Comparison of ENCODE assay signal across 1 cellular context in the genomic region with DNA sequence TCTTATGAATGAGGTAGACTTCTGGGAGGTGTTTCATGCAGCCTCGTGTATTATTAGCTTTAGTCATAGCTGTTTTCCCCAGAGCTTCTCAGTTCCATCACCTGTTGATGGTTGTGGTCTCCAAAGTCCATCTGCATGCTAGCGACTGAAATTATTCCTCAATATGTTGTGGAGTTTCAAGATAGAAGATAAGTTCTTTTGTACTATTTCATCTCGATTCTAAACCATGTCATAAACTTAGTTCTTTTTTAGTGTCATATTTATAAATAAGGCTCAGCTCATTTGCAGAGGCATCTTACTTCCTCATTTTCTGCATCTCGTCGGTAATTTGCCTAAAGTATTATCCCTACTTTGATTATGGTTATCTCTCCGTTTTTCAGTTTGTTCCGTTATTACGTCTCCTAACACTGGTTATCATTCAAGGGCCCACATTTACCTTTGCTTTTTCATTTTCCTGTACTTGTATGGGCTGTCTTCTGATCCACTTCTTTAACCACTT.
TF ChIP-seq lines count a peak whose summit lies in the region.

No MANE protein-coding gene starts in this region.

TF ChIP-seq in GM12878, 131 proteins besides CTCF, POLR2A, EP300 and RAD21 (continued from another document and continues in another):
- TF ChIP-seq, protein P1, sequence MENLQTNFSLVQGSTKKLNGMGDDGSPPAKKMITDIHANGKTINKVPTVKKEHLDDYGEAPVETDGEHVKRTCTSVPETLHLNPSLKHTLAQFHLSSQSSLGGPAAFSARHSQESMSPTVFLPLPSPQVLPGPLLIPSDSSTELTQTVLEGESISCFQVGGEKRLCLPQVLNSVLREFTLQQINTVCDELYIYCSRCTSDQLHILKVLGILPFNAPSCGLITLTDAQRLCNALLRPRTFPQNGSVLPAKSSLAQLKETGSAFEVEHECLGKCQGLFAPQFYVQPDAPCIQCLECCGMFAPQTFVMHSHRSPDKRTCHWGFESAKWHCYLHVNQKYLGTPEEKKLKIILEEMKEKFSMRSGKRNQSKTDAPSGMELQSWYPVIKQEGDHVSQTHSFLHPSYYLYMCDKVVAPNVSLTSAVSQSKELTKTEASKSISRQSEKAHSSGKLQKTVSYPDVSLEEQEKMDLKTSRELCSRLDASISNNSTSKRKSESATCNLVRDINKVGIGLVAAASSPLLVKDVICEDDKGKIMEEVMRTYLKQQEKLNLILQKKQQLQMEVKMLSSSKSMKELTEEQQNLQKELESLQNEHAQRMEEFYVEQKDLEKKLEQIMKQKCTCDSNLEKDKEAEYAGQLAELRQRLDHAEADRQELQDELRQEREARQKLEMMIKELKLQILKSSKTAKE (IDR thresholded peaks at IDR 0.05; ENCODE audit: low read depth, poor library complexity, severe bottlenecking), result peak; percentile 59
- TF ChIP-seq, protein P2, sequence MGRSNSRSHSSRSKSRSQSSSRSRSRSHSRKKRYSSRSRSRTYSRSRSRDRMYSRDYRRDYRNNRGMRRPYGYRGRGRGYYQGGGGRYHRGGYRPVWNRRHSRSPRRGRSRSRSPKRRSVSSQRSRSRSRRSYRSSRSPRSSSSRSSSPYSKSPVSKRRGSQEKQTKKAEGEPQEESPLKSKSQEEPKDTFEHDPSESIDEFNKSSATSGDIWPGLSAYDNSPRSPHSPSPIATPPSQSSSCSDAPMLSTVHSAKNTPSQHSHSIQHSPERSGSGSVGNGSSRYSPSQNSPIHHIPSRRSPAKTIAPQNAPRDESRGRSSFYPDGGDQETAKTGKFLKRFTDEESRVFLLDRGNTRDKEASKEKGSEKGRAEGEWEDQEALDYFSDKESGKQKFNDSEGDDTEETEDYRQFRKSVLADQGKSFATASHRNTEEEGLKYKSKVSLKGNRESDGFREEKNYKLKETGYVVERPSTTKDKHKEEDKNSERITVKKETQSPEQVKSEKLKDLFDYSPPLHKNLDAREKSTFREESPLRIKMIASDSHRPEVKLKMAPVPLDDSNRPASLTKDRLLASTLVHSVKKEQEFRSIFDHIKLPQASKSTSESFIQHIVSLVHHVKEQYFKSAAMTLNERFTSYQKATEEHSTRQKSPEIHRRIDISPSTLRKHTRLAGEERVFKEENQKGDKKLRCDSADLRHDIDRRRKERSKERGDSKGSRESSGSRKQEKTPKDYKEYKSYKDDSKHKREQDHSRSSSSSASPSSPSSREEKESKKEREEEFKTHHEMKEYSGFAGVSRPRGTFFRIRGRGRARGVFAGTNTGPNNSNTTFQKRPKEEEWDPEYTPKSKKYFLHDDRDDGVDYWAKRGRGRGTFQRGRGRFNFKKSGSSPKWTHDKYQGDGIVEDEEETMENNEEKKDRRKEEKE (IDR thresholded peaks at IDR 0.05), result no peak
- TF ChIP-seq FOXM1 (IDR thresholded peaks at IDR 0.05; ENCODE audit: low read depth, low read length) (peak; percentile 92), STAT1 (conservative IDR thresholded peaks at IDR 0.05) (no peak), YBX1 (IDR thresholded peaks at IDR 0.05) (no peak), LARP7 (IDR thresholded peaks at IDR 0.05) (no peak), RUNX3 (IDR thresholded peaks at IDR 0.05; ENCODE audit: low read length) (peak; percentile 92), CEBPZ (IDR thresholded peaks at IDR 0.05; ENCODE audit: low read depth, low read length) (no peak), PML (IDR thresholded peaks at IDR 0.05; ENCODE audit: low read length) (0 out of 2 replicates have a peak, but pooled peaks have one; percentile 65), ZBTB11 (CRISPR knock-in tag; IDR thresholded peaks at IDR 0.05) (no peak), CUX1 (IDR thresholded peaks at IDR 0.05; ENCODE audit: insufficient replicate concordance, low read depth, low read length) (no peak), POU2F2 (IDR thresholded peaks at IDR 0.05; ENCODE audit: borderline replicate concordance, low read depth, low read length) (peak; percentile 58; the same call in 1 of the 3 replicates), CBFB (IDR thresholded peaks at IDR 0.05; ENCODE audit: low read depth) (peak; percentile 74; the same call in 1 of the 2 replicates), MEF2A (IDR thresholded peaks at IDR 0.05; ENCODE audit: insufficient read depth, low read depth, low read length) (peak; percentile 77), BRCA1 (IDR thresholded peaks at IDR 0.05; ENCODE audit: low read depth, low read length) (no peak), FOXK2 (IDR thresholded peaks at IDR 0.05) (no peak), GABPA (IDR thresholded peaks at IDR 0.05; ENCODE audit: low read depth) (peak; percentile 50; the same call in 1 of the 2 replicates), MEF2B (IDR thresholded peaks at IDR 0.05; ENCODE audit: partially characterized antibody, poor library complexity, severe bottlenecking) (peak; percentile 73), IRF4 (IDR thresholded peaks at IDR 0.05; ENCODE audit: low read depth, low read length) (0 out of 2 replicates have a peak, but pooled peaks have one; percentile 23), KAT2A (conservative IDR thresholded peaks at IDR 0.05; ENCODE audit: control insufficient read depth, low read depth, low read length) (no peak), IKZF2 (IDR thresholded peaks at IDR 0.05) (peak; percentile 55 to 62; a peak in 3 of 4 replicates), BHLHE40 (IDR thresholded peaks at IDR 0.05; ENCODE audit: borderline replicate concordance in 1 of 2, low read depth in 2 of 2, low read length in 1 of 2) (no peak), IKZF1 (conservative IDR thresholded peaks at IDR 0.05) (peak; percentile 60), CREB1 (IDR thresholded peaks at IDR 0.05; ENCODE audit: low read depth) (peak; percentile 58; the same call in 1 of the 2 replicates), NR2F1 (conservative IDR thresholded peaks at IDR 0.05) (no peak), CHD2 (IDR thresholded peaks at IDR 0.05; ENCODE audit: borderline replicate concordance, low read depth, low read length) (no peak), SREBF1 (IDR thresholded peaks at IDR 0.05; ENCODE audit: low read length) (peak; percentile 43; the same call in 1 of the 2 replicates)
- TF ChIP-seq, protein P3, sequence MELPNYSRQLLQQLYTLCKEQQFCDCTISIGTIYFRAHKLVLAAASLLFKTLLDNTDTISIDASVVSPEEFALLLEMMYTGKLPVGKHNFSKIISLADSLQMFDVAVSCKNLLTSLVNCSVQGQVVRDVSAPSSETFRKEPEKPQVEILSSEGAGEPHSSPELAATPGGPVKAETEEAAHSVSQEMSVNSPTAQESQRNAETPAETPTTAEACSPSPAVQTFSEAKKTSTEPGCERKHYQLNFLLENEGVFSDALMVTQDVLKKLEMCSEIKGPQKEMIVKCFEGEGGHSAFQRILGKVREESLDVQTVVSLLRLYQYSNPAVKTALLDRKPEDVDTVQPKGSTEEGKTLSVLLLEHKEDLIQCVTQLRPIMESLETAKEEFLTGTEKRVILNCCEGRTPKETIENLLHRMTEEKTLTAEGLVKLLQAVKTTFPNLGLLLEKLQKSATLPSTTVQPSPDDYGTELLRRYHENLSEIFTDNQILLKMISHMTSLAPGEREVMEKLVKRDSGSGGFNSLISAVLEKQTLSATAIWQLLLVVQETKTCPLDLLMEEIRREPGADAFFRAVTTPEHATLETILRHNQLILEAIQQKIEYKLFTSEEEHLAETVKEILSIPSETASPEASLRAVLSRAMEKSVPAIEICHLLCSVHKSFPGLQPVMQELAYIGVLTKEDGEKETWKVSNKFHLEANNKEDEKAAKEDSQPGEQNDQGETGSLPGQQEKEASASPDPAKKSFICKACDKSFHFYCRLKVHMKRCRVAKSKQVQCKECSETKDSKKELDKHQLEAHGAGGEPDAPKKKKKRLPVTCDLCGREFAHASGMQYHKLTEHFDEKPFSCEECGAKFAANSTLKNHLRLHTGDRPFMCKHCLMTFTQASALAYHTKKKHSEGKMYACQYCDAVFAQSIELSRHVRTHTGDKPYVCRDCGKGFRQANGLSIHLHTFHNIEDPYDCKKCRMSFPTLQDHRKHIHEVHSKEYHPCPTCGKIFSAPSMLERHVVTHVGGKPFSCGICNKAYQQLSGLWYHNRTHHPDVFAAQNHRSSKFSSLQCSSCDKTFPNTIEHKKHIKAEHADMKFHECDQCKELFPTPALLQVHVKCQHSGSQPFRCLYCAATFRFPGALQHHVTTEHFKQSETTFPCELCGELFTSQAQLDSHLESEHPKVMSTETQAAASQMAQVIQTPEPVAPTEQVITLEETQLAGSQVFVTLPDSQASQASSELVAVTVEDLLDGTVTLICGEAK (IDR thresholded peaks at IDR 0.05; ENCODE audit: borderline replicate concordance), result no peak; the same call in 1 of the 2 replicates
- TF ChIP-seq, protein P4, sequence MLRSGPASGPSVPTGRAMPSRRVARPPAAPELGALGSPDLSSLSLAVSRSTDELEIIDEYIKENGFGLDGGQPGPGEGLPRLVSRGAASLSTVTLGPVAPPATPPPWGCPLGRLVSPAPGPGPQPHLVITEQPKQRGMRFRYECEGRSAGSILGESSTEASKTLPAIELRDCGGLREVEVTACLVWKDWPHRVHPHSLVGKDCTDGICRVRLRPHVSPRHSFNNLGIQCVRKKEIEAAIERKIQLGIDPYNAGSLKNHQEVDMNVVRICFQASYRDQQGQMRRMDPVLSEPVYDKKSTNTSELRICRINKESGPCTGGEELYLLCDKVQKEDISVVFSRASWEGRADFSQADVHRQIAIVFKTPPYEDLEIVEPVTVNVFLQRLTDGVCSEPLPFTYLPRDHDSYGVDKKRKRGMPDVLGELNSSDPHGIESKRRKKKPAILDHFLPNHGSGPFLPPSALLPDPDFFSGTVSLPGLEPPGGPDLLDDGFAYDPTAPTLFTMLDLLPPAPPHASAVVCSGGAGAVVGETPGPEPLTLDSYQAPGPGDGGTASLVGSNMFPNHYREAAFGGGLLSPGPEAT (IDR thresholded peaks at IDR 0.05; ENCODE audit: low read depth), result peak; percentile 61; the same call in 1 of the 2 replicates
